ENCODE assay signal across 1 cellular context in the genomic region with DNA sequence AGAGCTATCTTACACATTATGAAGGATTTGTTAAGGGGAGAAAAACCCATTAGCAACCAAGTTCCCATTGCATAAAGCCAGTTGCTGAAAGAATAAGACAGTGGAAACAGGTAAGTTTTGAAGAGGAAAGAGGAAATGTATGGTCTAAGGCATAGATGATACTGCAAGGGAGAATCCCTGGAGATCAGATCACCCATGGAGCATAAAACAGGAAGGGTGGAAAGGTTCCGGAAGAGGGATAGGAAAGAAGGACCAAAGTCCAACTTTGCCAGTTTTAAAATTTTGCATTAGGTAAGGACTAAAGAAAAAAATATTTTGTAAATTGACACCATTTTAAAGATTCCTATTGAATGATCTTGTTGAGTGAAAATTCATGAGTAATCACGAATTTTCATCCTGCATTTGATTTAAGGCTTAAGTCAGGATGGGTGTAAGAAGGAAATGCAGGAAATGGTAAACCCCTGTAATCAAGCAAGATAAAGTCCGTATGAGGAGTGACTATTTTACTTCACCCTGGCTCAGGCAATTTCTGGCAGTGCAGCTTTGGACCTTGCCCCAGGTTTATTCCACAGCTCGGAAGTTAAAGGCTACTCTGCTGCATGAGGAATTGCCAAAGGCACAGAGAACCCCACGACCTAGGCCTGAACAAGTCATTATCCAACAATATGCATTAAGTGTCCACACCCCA.
TF ChIP-seq lines count a peak whose summit lies in the region.

No MANE protein-coding gene starts in this region.

TF ChIP-seq in HepG2, 621 proteins besides CTCF, POLR2A, EP300 and RAD21 (continued from another document and continues in another):
- TF ChIP-seq, protein P1, sequence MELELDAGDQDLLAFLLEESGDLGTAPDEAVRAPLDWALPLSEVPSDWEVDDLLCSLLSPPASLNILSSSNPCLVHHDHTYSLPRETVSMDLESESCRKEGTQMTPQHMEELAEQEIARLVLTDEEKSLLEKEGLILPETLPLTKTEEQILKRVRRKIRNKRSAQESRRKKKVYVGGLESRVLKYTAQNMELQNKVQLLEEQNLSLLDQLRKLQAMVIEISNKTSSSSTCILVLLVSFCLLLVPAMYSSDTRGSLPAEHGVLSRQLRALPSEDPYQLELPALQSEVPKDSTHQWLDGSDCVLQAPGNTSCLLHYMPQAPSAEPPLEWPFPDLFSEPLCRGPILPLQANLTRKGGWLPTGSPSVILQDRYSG (CRISPR knock-in tag; IDR thresholded peaks at IDR 0.05): no peak
- TF ChIP-seq ZNF766 (CRISPR knock-in tag; IDR thresholded peaks at IDR 0.05; ENCODE audit: borderline replicate concordance): peak; percentile 80
- no peak for TF ChIP-seq HMGXB4 (CRISPR knock-in tag; IDR thresholded peaks at IDR 0.05; ENCODE audit: borderline replicate concordance in 1 of 2, low read depth in 1 of 2)
- no peak for TF ChIP-seq KDM2A (CRISPR knock-in tag; IDR thresholded peaks at IDR 0.05; ENCODE audit: borderline replicate concordance, low read depth)
- no peak for TF ChIP-seq ZNF326 (CRISPR knock-in tag; IDR thresholded peaks at IDR 0.05; ENCODE audit: borderline replicate concordance)
- peak; percentile 14; the same call in 1 of the 2 replicates for TF ChIP-seq BCL6 (CRISPR knock-in tag; IDR thresholded peaks at IDR 0.05)
- TF ChIP-seq FOXP1 (IDR thresholded peaks at IDR 0.05): no peak
- TF ChIP-seq FOXP1 (CRISPR knock-in tag; IDR thresholded peaks at IDR 0.05): no peak
- TF ChIP-seq SOX6 (IDR thresholded peaks at IDR 0.05): no peak
- TF ChIP-seq SOX6 (CRISPR knock-in tag; IDR thresholded peaks at IDR 0.05): 0 out of 2 replicates have a peak, but pooled peaks have one; percentile 31
- TF ChIP-seq LRRFIP1 (CRISPR knock-in tag; conservative IDR thresholded peaks at IDR 0.05): no peak
- TF ChIP-seq ZNF260 (CRISPR knock-in tag; IDR thresholded peaks at IDR 0.05; ENCODE audit: borderline replicate concordance, low read depth): no peak
- TF ChIP-seq FOXK2 (IDR thresholded peaks at IDR 0.05): no peak
- no peak for TF ChIP-seq AHR (CRISPR knock-in tag; IDR thresholded peaks at IDR 0.05)
- TF ChIP-seq RNF219 (CRISPR knock-in tag; IDR thresholded peaks at IDR 0.05): no peak
- no peak for TF ChIP-seq ZMYM4 (CRISPR knock-in tag; IDR thresholded peaks at IDR 0.05)
- no peak for TF ChIP-seq NCOA1 (CRISPR knock-in tag; IDR thresholded peaks at IDR 0.05)
- no peak for TF ChIP-seq TRIM22 (IDR thresholded peaks at IDR 0.05)
- no peak for TF ChIP-seq ZBTB1 (CRISPR knock-in tag; IDR thresholded peaks at IDR 0.05; ENCODE audit: borderline replicate concordance)
- TF ChIP-seq NR2F2 (IDR thresholded peaks at IDR 0.05; ENCODE audit: borderline replicate concordance, low read depth): no peak
- TF ChIP-seq ZNF530 (CRISPR knock-in tag; IDR thresholded peaks at IDR 0.05; ENCODE audit: low read depth): no peak
- no peak for TF ChIP-seq STAT5B (CRISPR knock-in tag; IDR thresholded peaks at IDR 0.05)
- no peak for TF ChIP-seq PATZ1 (CRISPR knock-in tag; IDR thresholded peaks at IDR 0.05)
- no peak for TF ChIP-seq NFKBIZ (CRISPR knock-in tag; IDR thresholded peaks at IDR 0.05)
- TF ChIP-seq ZNF776 (CRISPR knock-in tag; IDR thresholded peaks at IDR 0.05): no peak
- TF ChIP-seq HNF4G (IDR thresholded peaks at IDR 0.05; ENCODE audit: borderline replicate concordance, low read depth, low read length): peak; percentile 36
- TF ChIP-seq HNF4G (CRISPR knock-in tag; IDR thresholded peaks at IDR 0.05; ENCODE audit: borderline replicate concordance, low read depth): no peak
- TF ChIP-seq ZMYM2 (CRISPR knock-in tag; IDR thresholded peaks at IDR 0.05): peak; percentile 52; the same call in 1 of the 2 replicates
- TF ChIP-seq SOX5 (CRISPR knock-in tag; IDR thresholded peaks at IDR 0.05; ENCODE audit: borderline replicate concordance): no peak
- no peak for TF ChIP-seq ZKSCAN1 (IDR thresholded peaks at IDR 0.05; ENCODE audit: low read length)
- no peak for TF ChIP-seq ZFP36L2 (CRISPR knock-in tag; IDR thresholded peaks at IDR 0.05)
- no peak for TF ChIP-seq CBX2 (IDR thresholded peaks at IDR 0.05; ENCODE audit: low read depth, low read length)
- no peak for TF ChIP-seq CBX2 (CRISPR knock-in tag; IDR thresholded peaks at IDR 0.05; ENCODE audit: low read depth)
- no peak for TF ChIP-seq MYC (CRISPR knock-in tag; IDR thresholded peaks at IDR 0.05; ENCODE audit: borderline replicate concordance)
- TF ChIP-seq ZNF503 (CRISPR knock-in tag; IDR thresholded peaks at IDR 0.05): no peak
- no peak for TF ChIP-seq CCDC6 (CRISPR knock-in tag; IDR thresholded peaks at IDR 0.05)
- 0 out of 2 replicates have a peak, but pooled peaks have one; percentile 54 for TF ChIP-seq NCOR1 (IDR thresholded peaks at IDR 0.05; ENCODE audit: borderline replicate concordance, low read length)
- TF ChIP-seq ZSCAN9 (CRISPR knock-in tag; IDR thresholded peaks at IDR 0.05; ENCODE audit: borderline replicate concordance): no peak
- TF ChIP-seq SALL1 (CRISPR knock-in tag; IDR thresholded peaks at IDR 0.05): peak; percentile 60
- TF ChIP-seq ZBTB42 (CRISPR knock-in tag; IDR thresholded peaks at IDR 0.05): no peak
- no peak for TF ChIP-seq ZNF550 (CRISPR knock-in tag; IDR thresholded peaks at IDR 0.05; ENCODE audit: borderline replicate concordance)
- no peak for TF ChIP-seq GABPA (IDR thresholded peaks at IDR 0.05; ENCODE audit: low read depth, low read length)
- peak; percentile 43; the same call in 1 of the 2 replicates for TF ChIP-seq GABPA (CRISPR knock-in tag; IDR thresholded peaks at IDR 0.05; ENCODE audit: low read depth)
- 0 out of 2 replicates have a peak, but pooled peaks have one; percentile 65 for TF ChIP-seq HNF4A (CRISPR knock-in tag; IDR thresholded peaks at IDR 0.05)
- TF ChIP-seq KDM4B (CRISPR knock-in tag; IDR thresholded peaks at IDR 0.05): no peak
- no peak for TF ChIP-seq ZNF430 (CRISPR knock-in tag; IDR thresholded peaks at IDR 0.05)
- TF ChIP-seq REL (CRISPR knock-in tag; conservative IDR thresholded peaks at IDR 0.05): no peak
- TF ChIP-seq CSRNP2 (CRISPR knock-in tag; conservative IDR thresholded peaks at IDR 0.05; ENCODE audit: low read depth): no peak
- no peak for TF ChIP-seq FOSL1 (CRISPR knock-in tag; IDR thresholded peaks at IDR 0.05; ENCODE audit: borderline replicate concordance)
- no peak for TF ChIP-seq SKI (IDR thresholded peaks at IDR 0.05; ENCODE audit: partially characterized antibody)
- TF ChIP-seq ZSCAN20 (CRISPR knock-in tag; IDR thresholded peaks at IDR 0.05; ENCODE audit: borderline replicate concordance): no peak
- no peak for TF ChIP-seq MEIS1 (CRISPR knock-in tag; IDR thresholded peaks at IDR 0.05; ENCODE audit: borderline replicate concordance)
- peak; percentile 21; the same call in 1 of the 2 replicates for TF ChIP-seq ETV5 (CRISPR knock-in tag; IDR thresholded peaks at IDR 0.05; ENCODE audit: borderline replicate concordance)
